8 cellular contexts compared by ENCODE assay signal in the genomic region with DNA sequence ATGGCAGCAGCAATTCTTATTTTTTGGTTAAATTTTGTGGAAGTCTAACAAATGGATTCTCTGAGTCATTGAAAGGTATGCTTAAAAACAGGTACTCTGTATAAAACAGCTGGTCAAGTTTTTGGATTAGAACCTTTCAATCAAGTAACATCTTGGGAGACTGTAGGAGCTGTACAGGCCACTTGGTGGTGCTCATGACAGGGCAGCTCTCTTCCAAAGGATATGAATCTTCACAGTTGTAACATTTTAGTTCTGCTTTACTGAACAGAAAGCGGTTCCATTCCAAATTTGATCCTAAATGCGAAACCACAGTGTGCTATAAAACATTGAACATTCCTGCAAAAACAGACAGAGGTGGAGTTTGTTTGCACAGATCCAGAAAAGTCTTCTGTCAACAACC. TPM values are rescaled to one million over a fixed set of nuclear protein-coding genes. Genes with fewer than 3 reads are reported as not detected.
DNase-seq lines count a peak whose midpoint lies in the region; ATAC-seq and TF ChIP-seq lines count a peak whose summit lies in the region.

No MANE protein-coding gene starts in this region.

- H3K27me3 ChIP-seq in WERI-Rb-1 (ENCODE audit: insufficient read depth, low read depth, severe bottlenecking) (no peaks in the 10 kb centered on the region), heart right ventricle (no peaks in the 10 kb centered on the region), thoracic aorta (replicated peaks; ENCODE audit: insufficient read depth) (no peaks in the 10 kb centered on the region)

- H3K36me3 ChIP-seq in WERI-Rb-1 (no peaks in the 10 kb centered on the region), heart right ventricle (no peaks in the 10 kb centered on the region), thoracic aorta (no peaks in the 10 kb centered on the region)

- H3K27ac ChIP-seq in WERI-Rb-1 (no peak overlapping the region), heart right ventricle (no peak overlapping the region), thoracic aorta (no peak overlapping the region)

- H3K4me3 ChIP-seq in AG10803 (ENCODE audit: low read length), result no peak overlapping the region
- no peak overlapping the region for H3K4me3 ChIP-seq in WERI-Rb-1 (ENCODE audit: low read depth, low read length)
- no peak overlapping the region for H3K4me3 ChIP-seq in heart right ventricle
- H3K4me3 ChIP-seq in thoracic aorta, result no peak overlapping the region

- DNase-seq in AG10803 (ENCODE audit: low read depth) (peak; percentile 67), WERI-Rb-1 (peak; percentile 22), heart right ventricle (peak in 1 of 2 donors; percentile 21), thoracic aorta (ENCODE audit: low spot score) (no peak), NCI-H2227 treated with DMSO at 0.1 percent for 48 hours (lab: John Stamatoyannopoulos, UW) (no peak), KG1 (lab: John Stamatoyannopoulos, UW) (no peak)

- no peaks in the 10 kb centered on the region for H3K9me3 ChIP-seq in WERI-Rb-1 (ENCODE audit: severe bottlenecking)
- no peaks in the 10 kb centered on the region for H3K9me3 ChIP-seq in heart right ventricle
- H3K9me3 ChIP-seq in thoracic aorta, result no peaks in the 10 kb centered on the region

- peaks cover 0 to 15% (median 0%) of the 10 kb centered on the region in 9 donors for H3K4me1 ChIP-seq in heart right ventricle
- H3K4me1 ChIP-seq in thoracic aorta (ENCODE audit: control insufficient read depth in 1 of 2, low read depth in 2 of 2), result no peaks in the 10 kb centered on the region

- TF ChIP-seq CTCF in AG10803 (conservative IDR thresholded peaks at IDR 0.05; ENCODE audit: low read length), result peak; percentile 87
- TF ChIP-seq CTCF in WERI-Rb-1 (IDR thresholded peaks at IDR 0.05; ENCODE audit: low read depth, low read length), result peak; percentile 68
- TF ChIP-seq CTCF in heart right ventricle (IDR thresholded peaks at IDR 0.05), result peak in 8 of 9 donors; percentile 46 to 76 (median 66)
- peak; percentile 61 for TF ChIP-seq CTCF in thoracic aorta (IDR thresholded peaks at IDR 0.05)

- ATAC-seq in GM18520 (IDR thresholded peaks at IDR 0.05; ENCODE audit: unreplicated experiment) (peak; percentile 40), HG03571 (IDR thresholded peaks at IDR 0.05; ENCODE audit: unreplicated experiment) (peak; percentile 43), heart right ventricle (peak in 7 of 8 donors; percentile 52 to 87 (median 81)), thoracic aorta (ENCODE audit: insufficient number of reproducible peaks, low FRiP score, low read depth) (no peak)

- intact Hi-C loops in heart right ventricle (cut with DNase I), result loop anchor here in 2 of 10 donors (2.0 to 10.0 kb wide), 4 partner anchors 53 to 719 kb away; no protein-coding TSS in a partner anchor

- 54 to 70% methylated on average over 2 of the region's 2 CpGs for WGBS in heart right ventricle, 2 donors

RNA-seq across cellular contexts. Expression of gene AGR3, which starts 44.5 kb away (rescaled TPM):
- total RNA-seq in heart right ventricle, result not detected
- not detected for polyA plus RNA-seq in heart right ventricle
- 10 to 100 TPM in 1 of 2 donors, not detected in 1; 22.2 TPM for total RNA-seq in thoracic aorta

Comparison
In these comparisons a context has a peak if more than half of its experiments do, and no peak if none do; other contexts are left out.
1. DNase-seq: peak in AG10803 (single experiment) and WERI-Rb-1 (single experiment); none in thoracic aorta (single experiment), NCI-H2227 treated with DMSO at 0.1 percent for 48 hours (single experiment) and KG1 (single experiment).
2. Peak in every context shown above with its lines, with median percentiles within 50 percentile points of each other: CTCF ChIP-seq.